In genomic region chr22:26848244-26848920, GRCh38 we compare ENCODE assay signal across 18 cellular contexts.
A peak's percentile ranks its signal among the peaks of the same experiment; 100 is the strongest.
DNase-seq lines count a peak whose midpoint lies in the region; ATAC-seq and TF ChIP-seq lines count a peak whose summit lies in the region.
"Had no signal": no experiment of that assay in that cellular context is flagged by ENCODE, and none has a peak within 500 bp of the region (broad histone marks: within the 10 kb centered on the region; RNA-seq: fewer than 3 reads in every experiment).

No MANE protein-coding gene starts in this region.

- H3K27me3 Mint-ChIP-seq in Calu3 (ENCODE audit: unreplicated experiment) (peaks cover 26% of the 10 kb centered on the region), osteocyte (ENCODE audit: unreplicated experiment) (no peaks in the 10 kb centered on the region)
- H3K27me3 Mint-ChIP-seq: activated naive CD8-positive, alpha-beta T cell treated with anti-CD3 and anti-CD28 coated beads, Interleukin-2, amount 50 U/mL, for 24 hours had no signal

- H3K4me3 ChIP-seq in fibroblast of pulmonary artery (replicated peaks; ENCODE audit: low read depth, low read length), result no peak overlapping the region

- DNase-seq in Calu3 (peak; percentile 50), RPMI7951 (ENCODE audit: low read depth) (peak; percentile 80), fibroblast of pulmonary artery (ENCODE audit: low read depth) (peak; percentile 62), osteocyte (ENCODE audit: extremely low spot score, unreplicated experiment) (peak; percentile 74), NCI-H69 (lab: John Stamatoyannopoulos, UW) (no peak), DMS79 (lab: John Stamatoyannopoulos, UW) (no peak)
- no peak for DNase-seq in stimulated activated CD4-positive, alpha-beta T cell treated with anti-CD3 and anti-CD28 coated beads, Interleukin-12 subunit alpha, Interleukin-12 subunit beta, amount 100 ng/mL, for 4 hours
- DNase-seq: activated CD4-positive, alpha-beta T cell treated with anti-CD3 and anti-CD28 coated beads for 4 hours; activated naive CD8-positive, alpha-beta T cell treated with anti-CD3 and anti-CD28 coated beads, Interleukin-2, amount 50 U/mL, for 24 hours; BE2C; DMS79 treated with DMSO at 0.1 percent for 48 hours; Karpas-422; naive B cell; NCI-H1417 treated with DMSO at 0.1 percent for 48 hours; NCI-H226; T-helper 9 cell had no signal

- intact Hi-C loops in Calu3 (cut with micrococcal nuclease; ENCODE audit: unreplicated experiment), result loop anchor here (5.0 kb wide), 1 partner anchor 484 kb away; no protein-coding TSS in a partner anchor

- no peak for ATAC-seq in HG02588 (IDR thresholded peaks at IDR 0.05; ENCODE audit: unreplicated experiment)
- ATAC-seq: activated naive CD8-positive, alpha-beta T cell treated with anti-CD3 and anti-CD28 coated beads, Interleukin-2, amount 50 U/mL, for 24 hours had no signal

- H3K4me3 Mint-ChIP-seq in Calu3 (ENCODE audit: low read depth, unreplicated experiment) (no peak overlapping the region), osteocyte (ENCODE audit: unreplicated experiment) (no peak overlapping the region)
- H3K4me3 Mint-ChIP-seq: activated naive CD8-positive, alpha-beta T cell treated with anti-CD3 and anti-CD28 coated beads, Interleukin-2, amount 50 U/mL, for 24 hours; naive B cell had no signal

- H3K36me3 Mint-ChIP-seq in Calu3 (ENCODE audit: insufficient read depth, unreplicated experiment), result no peaks in the 10 kb centered on the region
- H3K36me3 Mint-ChIP-seq in osteocyte (ENCODE audit: unreplicated experiment), result no peaks in the 10 kb centered on the region

- H3K27ac Mint-ChIP-seq in Calu3 (ENCODE audit: unreplicated experiment), result peak overlapping the region; percentile 60
- peak overlapping the region; percentile 82 for H3K27ac Mint-ChIP-seq in osteocyte (ENCODE audit: unreplicated experiment)
- H3K27ac Mint-ChIP-seq: activated naive CD8-positive, alpha-beta T cell treated with anti-CD3 and anti-CD28 coated beads, Interleukin-2, amount 50 U/mL, for 24 hours; naive B cell; progenitor cell of endocrine pancreas had no signal

- no TSS peak for BruUV-seq in Calu3 (replicated peaks; lab: Mats Ljungman, UMichigan)

- TF ChIP-seq CTCF in Calu3 (IDR thresholded peaks at IDR 0.05; ENCODE audit: unreplicated experiment), result no peak
- TF ChIP-seq CTCF in fibroblast of pulmonary artery (IDR thresholded peaks at IDR 0.05; ENCODE audit: low read length, missing control alignments), result no peak
- TF ChIP-seq CTCF in osteocyte (IDR thresholded peaks at IDR 0.05), result no peak

- peaks cover 76% of the 10 kb centered on the region for H3K4me1 Mint-ChIP-seq in Calu3 (ENCODE audit: low read depth, unreplicated experiment)
- peaks cover 25% of the 10 kb centered on the region for H3K4me1 Mint-ChIP-seq in osteocyte (ENCODE audit: unreplicated experiment)
- H3K4me1 Mint-ChIP-seq: activated naive CD8-positive, alpha-beta T cell treated with anti-CD3 and anti-CD28 coated beads, Interleukin-2, amount 50 U/mL, for 24 hours had no signal

- H3K9me3 Mint-ChIP-seq in Calu3 (ENCODE audit: low read depth, unreplicated experiment) (no peaks in the 10 kb centered on the region), osteocyte (ENCODE audit: unreplicated experiment) (no peaks in the 10 kb centered on the region)
- H3K9me3 Mint-ChIP-seq: activated naive CD8-positive, alpha-beta T cell treated with anti-CD3 and anti-CD28 coated beads, Interleukin-2, amount 50 U/mL, for 24 hours; naive B cell had no signal

- CTCF ChIA-PET in Calu3 (lab: Charles Lee), result no interaction called here

Comparison
In these comparisons a context has a peak if more than half of its experiments do, and no peak if none do; other contexts are left out.
1. DNase-seq: peak in Calu3 (single experiment), RPMI7951 (single experiment), fibroblast of pulmonary artery (single experiment) and osteocyte (single experiment); none in NCI-H69 (single experiment), DMS79 (single experiment) and stimulated activated CD4-positive, alpha-beta T cell treated with anti-CD3 and anti-CD28 coated beads, Interleukin-12 subunit alpha, Interleukin-12 subunit beta, amount 100 ng/mL, for 4 hours (single experiment).